Comparison of ENCODE assay signal across 26 cellular contexts in genomic region chr5:145246379-145246778, GRCh38.
"Had no signal": no experiment of that assay in that cellular context is flagged by ENCODE, and none has a peak within 500 bp of the region (broad histone marks: within the 10 kb centered on the region; RNA-seq: fewer than 3 reads in every experiment).

No MANE protein-coding gene starts in this region.

- H3K9me3 Mint-ChIP-seq: activated B cell treated with CpG ODN at 0.5 μM for 24 hours; activated naive CD8-positive, alpha-beta T cell treated with anti-CD3 and anti-CD28 coated beads, Interleukin-2, amount 50 U/mL, for 24 hours; mesothelial cell of epicardium; T-helper 1 cell treated with Interleukin-12 subunit alpha and Interleukin-12 subunit beta and Interleukin-4 antibody, amounts not matched to agents 30 μg/mL and 1 μg/mL, for 36 hours had no signal

- H3K79me2 ChIP-seq: hepatocyte had no signal

- H3K4me3 ChIP-seq: body of pancreas, hepatocyte, left lung, neural progenitor cell, psoas muscle, right atrium auricular region had no signal

- H3K27ac ChIP-seq: body of pancreas, left lung, neural progenitor cell, psoas muscle, right atrium auricular region had no signal

- H2AFZ ChIP-seq: hepatocyte, neural progenitor cell had no signal

- H3K9me3 ChIP-seq: body of pancreas, left lung, psoas muscle, right atrium auricular region had no signal

- H3K4me3 Mint-ChIP-seq: activated B cell treated with CpG ODN at 0.5 μM for 24 hours; activated CD4-positive, alpha-beta T cell treated with anti-CD3 and anti-CD28 coated beads for 36 hours; activated naive CD4-positive, alpha-beta T cell treated with anti-CD3 and anti-CD28 coated beads for 36 hours; activated naive CD8-positive, alpha-beta T cell treated with anti-CD3 and anti-CD28 coated beads, Interleukin-2, amount 50 U/mL, for 24 hours; immature natural killer cell; mesothelial cell of epicardium; naive thymus-derived CD8-positive, alpha-beta T cell; T-helper 1 cell treated with Interleukin-12 subunit alpha and Interleukin-12 subunit beta and Interleukin-4 antibody, amounts not matched to agents 30 μg/mL and 1 μg/mL, for 36 hours had no signal

- H3K36me3 Mint-ChIP-seq: immature natural killer cell; mesothelial cell of epicardium; naive thymus-derived CD8-positive, alpha-beta T cell; neural progenitor cell had no signal

- H3K9ac ChIP-seq: neural progenitor cell had no signal

- H3K4me1 Mint-ChIP-seq: activated B cell treated with CpG ODN at 0.5 μM for 24 hours; activated CD4-positive, alpha-beta T cell treated with anti-CD3 and anti-CD28 coated beads for 36 hours; activated naive CD8-positive, alpha-beta T cell treated with anti-CD3 and anti-CD28 coated beads, Interleukin-2, amount 50 U/mL, for 24 hours; immature natural killer cell; naive thymus-derived CD8-positive, alpha-beta T cell had no signal

- H3K27me3 ChIP-seq: body of pancreas, hepatocyte, left lung, neural progenitor cell, right atrium auricular region had no signal

- H3K27ac Mint-ChIP-seq: activated B cell treated with CpG ODN at 0.5 μM for 24 hours; activated CD4-positive, alpha-beta T cell treated with anti-CD3 and anti-CD28 coated beads for 36 hours; activated naive CD4-positive, alpha-beta T cell treated with anti-CD3 and anti-CD28 coated beads for 36 hours; activated naive CD8-positive, alpha-beta T cell treated with anti-CD3 and anti-CD28 coated beads, Interleukin-2, amount 50 U/mL, for 24 hours; immature natural killer cell; naive thymus-derived CD8-positive, alpha-beta T cell; T-helper 1 cell treated with Interleukin-12 subunit alpha and Interleukin-12 subunit beta and Interleukin-4 antibody, amounts not matched to agents 30 μg/mL and 1 μg/mL, for 36 hours had no signal

- ATAC-seq: activated CD4-positive, alpha-beta T cell treated with anti-CD3 and anti-CD28 coated beads for 36 hours; activated naive CD8-positive, alpha-beta T cell treated with anti-CD3 and anti-CD28 coated beads, Interleukin-2, amount 50 U/mL, for 24 hours; body of pancreas; esophagus mucosa; left lung; naive thymus-derived CD8-positive, alpha-beta T cell; psoas muscle; stimulated activated naive CD8-positive, alpha-beta T cell treated with anti-CD3 and anti-CD28 coated beads, Interleukin-15, Interleukin-2, amounts not matched to agents 100 U/mL and 50 U/mL, for 24 hours had no signal

- H3K36me3 ChIP-seq: left lung, neural progenitor cell, right atrium auricular region had no signal

- H3K4me1 ChIP-seq: body of pancreas, left lung, psoas muscle, right atrium auricular region had no signal

- H3K4me2 ChIP-seq: hepatocyte, neural progenitor cell had no signal

- DNase-seq: activated B cell treated with CpG ODN at 0.5 μM for 24 hours; activated CD4-positive, alpha-beta T cell treated with anti-CD3 and anti-CD28 coated beads for 36 hours; activated CD4-positive, alpha-beta T cell treated with anti-CD3 and anti-CD28 coated beads, Interleukin-2, amount 50 U/mL, for 48 hours; activated naive CD4-positive, alpha-beta T cell treated with anti-CD3 and anti-CD28 coated beads for 36 hours; activated naive CD8-positive, alpha-beta T cell treated with anti-CD3 and anti-CD28 coated beads, Interleukin-2, amount 50 U/mL, for 24 hours; activated T-cell treated with anti-CD3 and anti-CD28 coated beads, Interleukin-2, amount 50 U/mL, for 48 hours; anterior cingulate cortex; body of pancreas; effector CD4-positive, alpha-beta T cell; foreskin melanocyte; glutamatergic neuron; immature natural killer cell; kidney glomerular epithelial cell; left lung; naive thymus-derived CD8-positive, alpha-beta T cell; psoas muscle; stimulated activated CD4-positive, alpha-beta T cell treated with anti-CD3 and anti-CD28 coated beads, Interleukin-12 subunit alpha, Interleukin-12 subunit beta, amount 100 ng/mL, for 4 hours; stimulated activated CD4-positive, alpha-beta T cell treated with anti-CD3 and anti-CD28 coated beads, Interleukin-4, amount 100 ng/mL, for 4 hours; stimulated activated naive CD8-positive, alpha-beta T cell treated with anti-CD3 and anti-CD28 coated beads, Interleukin-15, Interleukin-2, amounts not matched to agents 100 U/mL and 50 U/mL, for 24 hours; T1000 had no signal

- H3K27me3 Mint-ChIP-seq: activated B cell treated with CpG ODN at 0.5 μM for 24 hours; activated CD4-positive, alpha-beta T cell treated with anti-CD3 and anti-CD28 coated beads for 36 hours; activated naive CD8-positive, alpha-beta T cell treated with anti-CD3 and anti-CD28 coated beads, Interleukin-2, amount 50 U/mL, for 24 hours; naive thymus-derived CD8-positive, alpha-beta T cell had no signal
